20 cellular contexts compared by ENCODE assay signal in genomic region chr5:96493189-96493790, GRCh38.
A peak's percentile ranks its signal among the peaks of the same experiment; 100 is the strongest.
DNase-seq lines count a peak whose midpoint lies in the region; ATAC-seq and TF ChIP-seq lines count a peak whose summit lies in the region.
"Had no signal": no experiment of that assay in that cellular context is flagged by ENCODE, and none has a peak within 500 bp of the region (broad histone marks: within the 10 kb centered on the region; RNA-seq: fewer than 3 reads in every experiment).

No MANE protein-coding gene starts in this region.

- H3K4me1 ChIP-seq in ACC112 (ENCODE audit: control insufficient read depth, insufficient read depth, low read length, unreplicated experiment): peaks cover 3% of the 10 kb centered on the region
- H3K4me1 ChIP-seq in osteoblast (ENCODE audit: insufficient read depth, low read length): no peaks in the 10 kb centered on the region
- no peaks in the 10 kb centered on the region for H3K4me1 ChIP-seq in CD8-positive, alpha-beta memory T cell (ENCODE audit: insufficient read depth, low read length)

- no peak overlapping the region for H3K4me3 Mint-ChIP-seq in CD8-positive, alpha-beta memory T cell
- H3K4me3 Mint-ChIP-seq: CD4-positive, alpha-beta T cell had no signal

- peak overlapping the region; percentile 8 for H3K4me2 ChIP-seq in osteoblast (ENCODE audit: insufficient read depth, low read length)

- H3K27me3 ChIP-seq in ACC112 (ENCODE audit: insufficient read depth, low read length) (no peaks in the 10 kb centered on the region), osteoblast (ENCODE audit: insufficient read depth, low read length) (no peaks in the 10 kb centered on the region)
- H3K27me3 ChIP-seq in CD8-positive, alpha-beta memory T cell (ENCODE audit: insufficient read depth, low read length, poor library complexity, severe bottlenecking): no peaks in the 10 kb centered on the region

- H3K27me3 Mint-ChIP-seq in CD8-positive, alpha-beta memory T cell: peaks cover 8 to 23% of the 10 kb centered on the region in 2 donors

- DNase-seq in EH (ENCODE audit: low read depth): peak; percentile 3
- DNase-seq in RWPE1 (ENCODE audit: low spot score): no peak
- peak; percentile 41 for DNase-seq in osteoblast (ENCODE audit: insufficient read length, low spot score, missing footprints)
- no peak for DNase-seq in CD8-positive, alpha-beta memory T cell
- DNase-seq: CD4-positive, alpha-beta T cell; COR-L47; DMS53; Kasumi-1; MV-4-11; NCI-H1105; NCI-H1436 treated with DMSO at 0.1 percent for 48 hours; NCI-H187 treated with DMSO at 0.1 percent for 48 hours; NCI-H446; NCI-H524 treated with DMSO at 0.1 percent for 48 hours; NCI-H774; T-helper 2 cell had no signal

- H3K36me3 ChIP-seq in ACC112 (ENCODE audit: insufficient read depth, low read length): no peaks in the 10 kb centered on the region
- no peaks in the 10 kb centered on the region for H3K36me3 ChIP-seq in osteoblast (ENCODE audit: insufficient read depth, low read length)
- no peaks in the 10 kb centered on the region for H3K36me3 ChIP-seq in CD8-positive, alpha-beta memory T cell (ENCODE audit: insufficient read depth, low read length)

- no peaks in the 10 kb centered on the region for H4K20me1 ChIP-seq in osteoblast (ENCODE audit: insufficient read depth, low read length)

- H3K27ac ChIP-seq in ACC112 (ENCODE audit: low read depth, low read length) (peak overlapping the region; percentile 46; the same call in 1 of the 2 replicates), RWPE1 (0 out of 2 replicates have a peak overlapping the region, but pooled peaks have one; percentile 36), osteoblast (ENCODE audit: low read depth, low read length) (no peak overlapping the region)
- no peak overlapping the region for H3K27ac ChIP-seq in CD8-positive, alpha-beta memory T cell (ENCODE audit: low read depth, low read length)

- H3K79me2 ChIP-seq in ACC112 (ENCODE audit: control insufficient read depth, insufficient read depth, low read length, unreplicated experiment) (no peaks in the 10 kb centered on the region), osteoblast (ENCODE audit: insufficient read depth, low read length) (no peaks in the 10 kb centered on the region)

- H3K4me3 ChIP-seq in ACC112 (ENCODE audit: low read depth, low read length): no peak overlapping the region
- H3K4me3 ChIP-seq in osteoblast (ENCODE audit: insufficient read depth, low read length): no peak overlapping the region
- H3K4me3 ChIP-seq in CD8-positive, alpha-beta memory T cell (ENCODE audit: low read length): no peak overlapping the region
- H3K4me3 ChIP-seq: K562 had no signal

- H3K9me3 Mint-ChIP-seq in CD8-positive, alpha-beta memory T cell: peaks cover 0 to 3% (median 0%) of the 10 kb centered on the region in 5 donors
- H3K9me3 Mint-ChIP-seq: CD4-positive, alpha-beta T cell had no signal

- TF ChIP-seq CTCF in RWPE1 (conservative IDR thresholded peaks at IDR 0.05; ENCODE audit: low read depth) (no peak), osteoblast (IDR thresholded peaks at IDR 0.05; ENCODE audit: extremely low read depth, low read depth, low read length) (no peak)

- CTCF ChIA-PET in RWPE1 (lab: Yijun Ruan, JAX): interaction anchor here (0.6 kb wide), 1 partner anchor 147 kb away, joined by 3 read pairs; no protein-coding TSS in a partner anchor
- CTCF ChIA-PET in CD8-positive, alpha-beta memory T cell (lab: Charles Lee): no interaction called here

- POLR2A ChIA-PET in RWPE1 (lab: Yijun Ruan, JAX; ENCODE audit: low non-redundant PET): no interaction called here
- POLR2A ChIA-PET in CD8-positive, alpha-beta memory T cell (lab: Charles Lee): no interaction called here

- ATAC-seq in GM21786 (IDR thresholded peaks at IDR 0.05; ENCODE audit: unreplicated experiment) (no peak), HG03039 (IDR thresholded peaks at IDR 0.05; ENCODE audit: unreplicated experiment) (no peak)
- ATAC-seq: K562 had no signal

- H3K27ac Mint-ChIP-seq in CD8-positive, alpha-beta memory T cell: no peak overlapping the region
- H3K27ac Mint-ChIP-seq: CD4-positive, alpha-beta T cell had no signal

- H3K36me3 Mint-ChIP-seq in CD8-positive, alpha-beta memory T cell: no peaks in the 10 kb centered on the region

- H3K9me3 ChIP-seq in osteoblast (ENCODE audit: low read depth, low read length): no peaks in the 10 kb centered on the region
- no peaks in the 10 kb centered on the region for H3K9me3 ChIP-seq in CD8-positive, alpha-beta memory T cell (ENCODE audit: low read length)

- no peaks in the 10 kb centered on the region for H3K4me1 Mint-ChIP-seq in CD8-positive, alpha-beta memory T cell

- H2AFZ ChIP-seq in ACC112 (ENCODE audit: low read length, unreplicated experiment): no peak overlapping the region
- H2AFZ ChIP-seq in osteoblast (ENCODE audit: low read length): peak overlapping the region; percentile 57

Comparison
In these comparisons a context has a peak if more than half of its experiments do, and no peak if none do; other contexts are left out.
1. H3K27ac ChIP-seq: peak in ACC112 (single experiment) and RWPE1 (single experiment); none in osteoblast (single experiment) and CD8-positive, alpha-beta memory T cell (single experiment).
2. DNase-seq: peak in EH (single experiment) and osteoblast (single experiment); none in RWPE1 (single experiment) and CD8-positive, alpha-beta memory T cell (0 of 5).